Comparison of ENCODE assay signal across 2 cellular contexts in the genomic region with DNA sequence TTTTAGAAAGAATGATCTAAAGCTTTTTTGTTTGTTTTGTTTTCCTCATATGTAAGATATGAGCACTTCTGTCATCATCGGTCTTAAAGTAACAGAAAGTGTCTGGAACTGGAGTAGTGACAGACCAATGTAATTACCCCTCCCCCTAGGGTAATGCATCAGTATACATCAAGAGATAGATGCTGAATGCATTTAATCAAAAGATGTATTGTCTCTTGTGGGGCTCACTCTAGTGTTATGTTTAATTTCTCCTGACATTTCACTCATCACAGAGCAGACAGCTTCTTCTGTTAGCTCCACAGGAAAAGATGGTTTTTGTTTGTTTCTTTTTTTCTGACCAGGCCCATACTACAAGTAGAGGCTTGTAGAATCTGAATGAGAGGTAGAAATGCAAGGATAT.
TF ChIP-seq lines count a peak whose summit lies in the region.

No MANE protein-coding gene starts in this region.

TF ChIP-seq in SK-N-SH, 30 proteins besides CTCF, POLR2A, EP300 and RAD21 (continued from another document):
- TF ChIP-seq GATA2 (CRISPR knock-in tag; IDR thresholded peaks at IDR 0.05): peak; percentile 85
- TF ChIP-seq EZH2phosphoT487 (IDR thresholded peaks at IDR 0.05; ENCODE audit: borderline replicate concordance, low read depth): no peak
- TF ChIP-seq FOXJ3 (CRISPR knock-in tag; IDR thresholded peaks at IDR 0.05): 0 out of 2 replicates have a peak, but pooled peaks have one; percentile 22
- no peak for TF ChIP-seq YY1 (IDR thresholded peaks at IDR 0.05; ENCODE audit: low read depth)
- TF ChIP-seq TAF1 (IDR thresholded peaks at IDR 0.05; ENCODE audit: borderline replicate concordance, low read depth, low read length): no peak
- TF ChIP-seq, protein P1, sequence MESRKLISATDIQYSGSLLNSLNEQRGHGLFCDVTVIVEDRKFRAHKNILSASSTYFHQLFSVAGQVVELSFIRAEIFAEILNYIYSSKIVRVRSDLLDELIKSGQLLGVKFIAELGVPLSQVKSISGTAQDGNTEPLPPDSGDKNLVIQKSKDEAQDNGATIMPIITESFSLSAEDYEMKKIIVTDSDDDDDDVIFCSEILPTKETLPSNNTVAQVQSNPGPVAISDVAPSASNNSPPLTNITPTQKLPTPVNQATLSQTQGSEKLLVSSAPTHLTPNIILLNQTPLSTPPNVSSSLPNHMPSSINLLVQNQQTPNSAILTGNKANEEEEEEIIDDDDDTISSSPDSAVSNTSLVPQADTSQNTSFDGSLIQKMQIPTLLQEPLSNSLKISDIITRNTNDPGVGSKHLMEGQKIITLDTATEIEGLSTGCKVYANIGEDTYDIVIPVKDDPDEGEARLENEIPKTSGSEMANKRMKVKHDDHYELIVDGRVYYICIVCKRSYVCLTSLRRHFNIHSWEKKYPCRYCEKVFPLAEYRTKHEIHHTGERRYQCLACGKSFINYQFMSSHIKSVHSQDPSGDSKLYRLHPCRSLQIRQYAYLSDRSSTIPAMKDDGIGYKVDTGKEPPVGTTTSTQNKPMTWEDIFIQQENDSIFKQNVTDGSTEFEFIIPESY (IDR thresholded peaks at IDR 0.05; ENCODE audit: borderline replicate concordance, low read depth): no peak
- TF ChIP-seq CHD2 (IDR thresholded peaks at IDR 0.05; ENCODE audit: low read length, partially characterized antibody): peak; percentile 39
- TF ChIP-seq FOXM1 (IDR thresholded peaks at IDR 0.05; ENCODE audit: low read depth): no peak
- no peak for TF ChIP-seq MEF2A (IDR thresholded peaks at IDR 0.05; ENCODE audit: borderline replicate concordance, low read depth)
- no peak for TF ChIP-seq GABPA (IDR thresholded peaks at IDR 0.05; ENCODE audit: low read depth)
- TF ChIP-seq SIN3A (IDR thresholded peaks at IDR 0.05; ENCODE audit: borderline replicate concordance, low read depth, low read length): no peak

TF ChIP-seq in SK-N-SH treated with all-trans-retinoic acid at 6 μM for 48 hours, 23 proteins besides CTCF, POLR2A, EP300 and RAD21 (continued from another document):
- TF ChIP-seq, protein P2, sequence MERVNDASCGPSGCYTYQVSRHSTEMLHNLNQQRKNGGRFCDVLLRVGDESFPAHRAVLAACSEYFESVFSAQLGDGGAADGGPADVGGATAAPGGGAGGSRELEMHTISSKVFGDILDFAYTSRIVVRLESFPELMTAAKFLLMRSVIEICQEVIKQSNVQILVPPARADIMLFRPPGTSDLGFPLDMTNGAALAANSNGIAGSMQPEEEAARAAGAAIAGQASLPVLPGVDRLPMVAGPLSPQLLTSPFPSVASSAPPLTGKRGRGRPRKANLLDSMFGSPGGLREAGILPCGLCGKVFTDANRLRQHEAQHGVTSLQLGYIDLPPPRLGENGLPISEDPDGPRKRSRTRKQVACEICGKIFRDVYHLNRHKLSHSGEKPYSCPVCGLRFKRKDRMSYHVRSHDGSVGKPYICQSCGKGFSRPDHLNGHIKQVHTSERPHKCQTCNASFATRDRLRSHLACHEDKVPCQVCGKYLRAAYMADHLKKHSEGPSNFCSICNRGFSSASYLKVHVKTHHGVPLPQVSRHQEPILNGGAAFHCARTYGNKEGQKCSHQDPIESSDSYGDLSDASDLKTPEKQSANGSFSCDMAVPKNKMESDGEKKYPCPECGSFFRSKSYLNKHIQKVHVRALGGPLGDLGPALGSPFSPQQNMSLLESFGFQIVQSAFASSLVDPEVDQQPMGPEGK (CRISPR knock-in tag; IDR thresholded peaks at IDR 0.05; ENCODE audit: borderline replicate concordance): no peak
- no peak for TF ChIP-seq ESRRG (CRISPR knock-in tag; IDR thresholded peaks at IDR 0.05)
- no peak for TF ChIP-seq TOX (CRISPR knock-in tag; IDR thresholded peaks at IDR 0.05; ENCODE audit: borderline replicate concordance)
- TF ChIP-seq, protein P3, sequence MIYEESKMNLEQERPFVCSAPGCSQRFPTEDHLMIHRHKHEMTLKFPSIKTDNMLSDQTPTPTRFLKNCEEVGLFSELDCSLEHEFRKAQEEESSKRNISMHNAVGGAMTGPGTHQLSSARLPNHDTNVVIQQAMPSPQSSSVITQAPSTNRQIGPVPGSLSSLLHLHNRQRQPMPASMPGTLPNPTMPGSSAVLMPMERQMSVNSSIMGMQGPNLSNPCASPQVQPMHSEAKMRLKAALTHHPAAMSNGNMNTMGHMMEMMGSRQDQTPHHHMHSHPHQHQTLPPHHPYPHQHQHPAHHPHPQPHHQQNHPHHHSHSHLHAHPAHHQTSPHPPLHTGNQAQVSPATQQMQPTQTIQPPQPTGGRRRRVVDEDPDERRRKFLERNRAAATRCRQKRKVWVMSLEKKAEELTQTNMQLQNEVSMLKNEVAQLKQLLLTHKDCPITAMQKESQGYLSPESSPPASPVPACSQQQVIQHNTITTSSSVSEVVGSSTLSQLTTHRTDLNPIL (CRISPR knock-in tag; IDR thresholded peaks at IDR 0.05; ENCODE audit: low read depth): no peak
